8 cellular contexts compared by ENCODE assay signal in the genomic region with DNA sequence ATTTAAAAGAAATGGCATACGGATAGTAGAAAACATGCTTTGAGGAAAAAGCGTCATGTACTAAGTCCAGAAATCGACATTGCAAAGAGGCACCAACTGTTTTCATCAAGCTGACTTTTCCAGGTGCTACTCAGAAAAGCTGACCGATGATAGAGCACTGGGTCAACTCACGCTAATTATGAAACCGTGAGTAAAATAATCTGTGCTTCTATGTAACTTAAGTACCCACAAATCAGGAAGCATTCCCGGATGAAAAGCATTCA. TPM values are rescaled to one million over a fixed set of nuclear protein-coding genes. Genes with fewer than 3 reads are reported as not detected.
DNase-seq lines count a peak whose midpoint lies in the region; ATAC-seq, FAIRE-seq and TF ChIP-seq lines count a peak whose summit lies in the region.

No MANE protein-coding gene starts in this region.

- H3K4me1 ChIP-seq in A549: peaks cover 29% of the 10 kb centered on the region
- H3K4me1 ChIP-seq in iPS-20b (ENCODE audit: insufficient read depth, low read length): peaks cover 7% of the 10 kb centered on the region; the same call in 1 of the 2 replicates

- peak overlapping the region; percentile 99 for H3K27ac Mint-ChIP-seq in activated naive CD8-positive, alpha-beta T cell

- no peak; a peak in 3 of 6 replicates for ATAC-seq in A549
- ATAC-seq in GM18873 (IDR thresholded peaks at IDR 0.05; ENCODE audit: low FRiP score, unreplicated experiment): peak; percentile 30
- peak; percentile 28 for ATAC-seq in HG03103 (IDR thresholded peaks at IDR 0.05; ENCODE audit: low read depth, unreplicated experiment)

- TF ChIP-seq RAD21 in A549 (conservative IDR thresholded peaks at IDR 0.05 in 1 of 2, IDR thresholded peaks at IDR 0.05 in 1 of 2): no peak

- WGBS in A549 (ENCODE audit: missing lambda C conversion rate): 2% methylated on average over 7 of the region's 7 CpGs

- DNase-seq in A549 (ENCODE audit: low read depth in 1 of 2, low spot score in 1 of 2) (no peak), DMS153 treated with DMSO at 0.1 percent for 48 hours (lab: John Stamatoyannopoulos, UW; ENCODE audit: unreplicated experiment) (no peak)
- no peak for DNase-seq in stimulated activated CD8-positive, alpha-beta memory T cell treated with anti-CD3 and anti-CD28 coated beads, Interleukin-4, amount 100 ng/mL, for 48 hours

- no peaks in the 10 kb centered on the region for H3K9me3 Mint-ChIP-seq in activated naive CD8-positive, alpha-beta T cell (ENCODE audit: low read depth)

- no peak for TF ChIP-seq CTCF in A549 (IDR thresholded peaks at IDR 0.05)

- FAIRE-seq in A549 (lab: Jason Lieb, UNC): peak; percentile 13

- POLR2A ChIA-PET in A549 (lab: Yijun Ruan, JAX): interaction anchor here (1.1 to 1.7 kb wide), 2 partner anchors 15 to 43 kb away, joined by 3 to 4 read pairs; no protein-coding TSS in a partner anchor

- CTCF ChIA-PET in A549 (lab: Yijun Ruan, JAX): interaction anchor here (1.0 to 1.2 kb wide), 2 partner anchors 17 to 52 kb away, joined by 3 read pairs; no protein-coding TSS in a partner anchor

- H3K27ac ChIP-seq in A549 (peak overlapping the region; percentile 76 to 96), iPS-20b (ENCODE audit: low read length) (peak overlapping the region; percentile 63), temporal lobe (ENCODE audit: low read depth, low read length) (peak overlapping the region; percentile 78)

- TF ChIP-seq POLR2A in A549 (IDR thresholded peaks at IDR 0.05; ENCODE audit: low read length): no peak

- peaks cover 33% of the 10 kb centered on the region for H3K4me1 Mint-ChIP-seq in activated naive CD8-positive, alpha-beta T cell (ENCODE audit: low read depth)

- peaks cover 3% of the 10 kb centered on the region for H3K27me3 Mint-ChIP-seq in activated naive CD8-positive, alpha-beta T cell

- H3K9me3 ChIP-seq in A549 (no peaks in the 10 kb centered on the region), iPS-20b (ENCODE audit: insufficient read depth, low read depth, low read length) (no peaks in the 10 kb centered on the region)

- H3K27me3 ChIP-seq in iPS-20b (ENCODE audit: insufficient read depth, low read length): no peaks in the 10 kb centered on the region

- H3K4me3 Mint-ChIP-seq in activated naive CD8-positive, alpha-beta T cell: peak overlapping the region; percentile 97

- H3K4me3 ChIP-seq in A549: peak overlapping the region; percentile 61
- peak overlapping the region; percentile 89 for H3K4me3 ChIP-seq in iPS-20b (ENCODE audit: low read length)

- peaks cover 9% of the 10 kb centered on the region for H3K36me3 ChIP-seq in iPS-20b (ENCODE audit: insufficient read depth, low read depth, low read length)

- H3K4me2 ChIP-seq in A549: peak overlapping the region; percentile 75

- no peak for TF ChIP-seq EP300 in A549 (IDR thresholded peaks at IDR 0.05)

- peaks cover 4% of the 10 kb centered on the region for H3K36me3 Mint-ChIP-seq in activated naive CD8-positive, alpha-beta T cell

- peak overlapping the region; percentile 94 for H3K9ac ChIP-seq in iPS-20b (ENCODE audit: low read depth, low read length)

TF ChIP-seq in A549, 52 proteins besides CTCF, POLR2A, EP300 and RAD21:
- no peak for TF ChIP-seq NFE2L2 (conservative IDR thresholded peaks at IDR 0.05; ENCODE audit: low read length)
- TF ChIP-seq POLR2AphosphoS2 (conservative IDR thresholded peaks at IDR 0.05; ENCODE audit: low read length): no peak
- no peak for TF ChIP-seq MAFK (IDR thresholded peaks at IDR 0.05; ENCODE audit: partially characterized antibody)
- TF ChIP-seq, protein P1, sequence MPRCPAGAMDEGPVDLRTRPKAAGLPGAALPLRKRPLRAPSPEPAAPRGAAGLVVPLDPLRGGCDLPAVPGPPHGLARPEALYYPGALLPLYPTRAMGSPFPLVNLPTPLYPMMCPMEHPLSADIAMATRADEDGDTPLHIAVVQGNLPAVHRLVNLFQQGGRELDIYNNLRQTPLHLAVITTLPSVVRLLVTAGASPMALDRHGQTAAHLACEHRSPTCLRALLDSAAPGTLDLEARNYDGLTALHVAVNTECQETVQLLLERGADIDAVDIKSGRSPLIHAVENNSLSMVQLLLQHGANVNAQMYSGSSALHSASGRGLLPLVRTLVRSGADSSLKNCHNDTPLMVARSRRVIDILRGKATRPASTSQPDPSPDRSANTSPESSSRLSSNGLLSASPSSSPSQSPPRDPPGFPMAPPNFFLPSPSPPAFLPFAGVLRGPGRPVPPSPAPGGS (IDR thresholded peaks at IDR 0.05): no peak
- TF ChIP-seq JUNB (IDR thresholded peaks at IDR 0.05): no peak
- no peak for TF ChIP-seq HOXB5 (CRISPR knock-in tag; IDR thresholded peaks at IDR 0.05)
- no peak for TF ChIP-seq HDAC2 (IDR thresholded peaks at IDR 0.05)
- TF ChIP-seq, protein P2, sequence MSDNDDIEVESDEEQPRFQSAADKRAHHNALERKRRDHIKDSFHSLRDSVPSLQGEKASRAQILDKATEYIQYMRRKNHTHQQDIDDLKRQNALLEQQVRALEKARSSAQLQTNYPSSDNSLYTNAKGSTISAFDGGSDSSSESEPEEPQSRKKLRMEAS (IDR thresholded peaks at IDR 0.05): no peak
- no peak for TF ChIP-seq CBX8 (IDR thresholded peaks at IDR 0.05)
- no peak for TF ChIP-seq FOXS1 (CRISPR knock-in tag; IDR thresholded peaks at IDR 0.05)
- TF ChIP-seq NR3C1 (IDR thresholded peaks at IDR 0.05): no peak
- no peak for TF ChIP-seq MAZ (IDR thresholded peaks at IDR 0.05; ENCODE audit: borderline replicate concordance, low read depth, low read length)
- no peak for TF ChIP-seq ESRRA (IDR thresholded peaks at IDR 0.05; ENCODE audit: borderline replicate concordance, low read length)
- TF ChIP-seq PHF8 (IDR thresholded peaks at IDR 0.05; ENCODE audit: borderline replicate concordance, low read depth): no peak; the same call in 1 of the 2 replicates
- TF ChIP-seq JUN (IDR thresholded peaks at IDR 0.05): no peak
- TF ChIP-seq ZSCAN20 (CRISPR knock-in tag; IDR thresholded peaks at IDR 0.05): no peak
- no peak for TF ChIP-seq FOSB (CRISPR knock-in tag; IDR thresholded peaks at IDR 0.05)
- no peak for TF ChIP-seq PBX3 (IDR thresholded peaks at IDR 0.05)
- TF ChIP-seq RNF2 (IDR thresholded peaks at IDR 0.05; ENCODE audit: borderline replicate concordance, low read depth): no peak

RNA-seq across cellular contexts. Expression of gene NUP35, which starts 0.4 kb away (rescaled TPM):
- polyA plus RNA-seq in A549 (2011; rRNA removed): 45.9 and 46.7 TPM in 2 replicates
- polyA plus RNA-seq in A549 (2012; cell fraction: cytosol; rRNA removed): 22.1 and 27.7 TPM in 2 replicates
- polyA plus RNA-seq in A549 (2012; cell fraction: nucleus; rRNA removed): 12.8 and 21.8 TPM in 2 replicates
- 39.6 to 44.3 TPM (median 41.8 TPM) in 3 replicates for polyA plus RNA-seq in A549 (2017; fragmentation: RNase III; extraction: RNeasy Plus Mini Kit Qiagen cat#74134 plus additional on column Dnase treatment)
- polyA minus RNA-seq in A549 (2011; rRNA and poly(A)+ RNA removed): 36.8 and 37.0 TPM in 2 replicates
- 35.2 TPM for total RNA-seq in temporal lobe

RNA-seq across cellular contexts. Expression of gene DUSP19, which starts 45.3 kb away (rescaled TPM):
- polyA plus RNA-seq in A549 (2011; rRNA removed): 4.4 TPM in 2 replicates
- 0.73 and 0.91 TPM in 2 replicates for polyA plus RNA-seq in A549 (2012; cell fraction: cytosol; rRNA removed)
- polyA plus RNA-seq in A549 (2012; cell fraction: nucleus; rRNA removed): 0.23 and 0.32 TPM in 2 replicates
- 1.1 to 1.5 TPM (median 1.2 TPM) in 3 replicates for polyA plus RNA-seq in A549 (2017; fragmentation: RNase III; extraction: RNeasy Plus Mini Kit Qiagen cat#74134 plus additional on column Dnase treatment)
- polyA minus RNA-seq in A549 (2011; rRNA and poly(A)+ RNA removed): 2.8 and 5.5 TPM in 2 replicates
- total RNA-seq in temporal lobe: 9.8 TPM

Comparison
In these comparisons a context has a peak if more than half of its experiments do, and no peak if none do; other contexts are left out.
1. ATAC-seq: peak in GM18873 (single experiment) and HG03103 (single experiment); none in A549 (0 of 2).
2. Peak in every context shown above with its lines, with median percentiles within 50 percentile points of each other: H3K27ac ChIP-seq.